ENCODE assay signal across 8 cellular contexts in the genomic region with DNA sequence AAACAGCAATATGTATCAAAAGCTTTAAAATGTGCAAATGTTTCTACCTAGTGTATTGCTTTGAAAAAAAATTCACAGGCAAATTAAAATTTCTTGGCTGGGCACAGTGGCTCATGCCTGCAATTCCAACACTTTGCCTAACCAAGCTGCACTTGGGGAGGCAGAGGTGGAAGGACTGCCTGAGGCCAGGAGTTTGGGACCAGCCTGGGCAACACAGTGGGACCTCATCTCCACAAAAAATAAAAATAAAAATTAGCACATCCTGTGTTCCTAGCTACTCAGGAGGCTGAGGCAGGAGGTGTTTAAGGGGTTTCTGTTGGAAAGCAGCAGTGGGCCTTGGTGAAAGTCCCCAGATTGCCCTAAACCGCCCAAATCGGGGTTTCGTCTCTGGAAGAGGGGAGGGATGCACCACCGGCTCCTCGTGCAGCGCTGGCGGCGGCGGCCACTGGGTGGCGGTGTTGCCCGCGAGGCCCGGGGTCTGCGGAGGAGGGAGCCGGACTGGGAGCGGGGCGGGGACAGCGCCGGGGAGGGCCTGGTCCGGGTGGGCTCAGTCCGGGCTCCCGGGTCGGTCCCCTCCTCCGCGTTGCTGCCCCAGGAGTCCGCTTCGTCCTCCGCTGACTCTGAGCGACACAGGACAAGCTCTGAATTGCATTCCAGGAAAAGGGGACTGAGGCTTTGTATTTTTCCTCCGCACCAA.
DNase-seq lines count a peak whose midpoint lies in the region; ATAC-seq and TF ChIP-seq lines count a peak whose summit lies in the region.

No MANE protein-coding gene starts in this region.

- no peak overlapping the region for H3K27ac Mint-ChIP-seq in activated CD8-positive, alpha-beta T cell treated with anti-CD3 and anti-CD28 coated beads, Interleukin-2, amount 10 ng/mL, durations not matched to agents 7 days and 5 days

- no peaks in the 10 kb centered on the region for H3K36me3 Mint-ChIP-seq in activated CD8-positive, alpha-beta T cell treated with anti-CD3 and anti-CD28 coated beads, Interleukin-2, amount 10 ng/mL, durations not matched to agents 7 days and 5 days (ENCODE audit: low read depth)

- TF ChIP-seq CTCF in epithelial cell of esophagus (IDR thresholded peaks at IDR 0.05; ENCODE audit: insufficient read depth, low read depth, low read length, missing control alignments): peak; percentile 58

- peaks cover 10% of the 10 kb centered on the region for H3K9me3 ChIP-seq in mesodermal cell (ENCODE audit: control insufficient read depth, low read length)

- no peaks in the 10 kb centered on the region for H3K9me3 Mint-ChIP-seq in activated CD8-positive, alpha-beta T cell treated with anti-CD3 and anti-CD28 coated beads, Interleukin-2, amount 10 ng/mL, durations not matched to agents 7 days and 5 days (ENCODE audit: insufficient read depth)

- POLR2A ChIA-PET in activated CD8-positive, alpha-beta T cell treated with anti-CD3 and anti-CD28 coated beads, Interleukin-2, amount 10 ng/mL, durations not matched to agents 7 days and 5 days (lab: Charles Lee): no interaction called here

- in situ Hi-C loops in G401 (cut with HindIII; ENCODE audit: low sequenced_read_pairs): no loop called here

- WGBS in mesodermal cell (ENCODE audit: insufficient coverage in 2 of 2), 2 experiments: 1 to 2% methylated on average over 28 to 30 of the region's 30 CpGs

- no peaks in the 10 kb centered on the region for H3K36me3 ChIP-seq in mesodermal cell (ENCODE audit: control insufficient read depth, insufficient read depth, low read length)

- DNase-seq in G401 (ENCODE audit: low spot score) (peak; percentile 50), M059J (ENCODE audit: low read depth) (peak; percentile 20), epithelial cell of esophagus (ENCODE audit: low read depth) (peak; percentile 20), NCI-H2081 treated with DMSO at 0.1 percent for 48 hours (lab: John Stamatoyannopoulos, UW) (no peak)
- DNase-seq in activated CD8-positive, alpha-beta T cell treated with anti-CD3 and anti-CD28 coated beads, Interleukin-2, amount 10 ng/mL, durations not matched to agents 7 days and 5 days: peak; percentile 63
- DNase-seq in stimulated activated CD8-positive, alpha-beta memory T cell treated with anti-CD3 and anti-CD28 coated beads, Interleukin-2, amount 100 ng/mL, for 1 hour (ENCODE audit: low read depth in 2 of 2): peak; percentile 2 to 11

- H3K4me3 ChIP-seq in epithelial cell of esophagus (ENCODE audit: low read length) (peak overlapping the region; percentile 32), mesodermal cell (ENCODE audit: extremely low read depth, insufficient read depth, low read length, poor library complexity, severe bottlenecking) (peak overlapping the region; percentile 45)

- CTCF ChIA-PET in activated CD8-positive, alpha-beta T cell treated with anti-CD3 and anti-CD28 coated beads, Interleukin-2, amount 10 ng/mL, durations not matched to agents 7 days and 5 days (lab: Charles Lee): interaction anchor here (0.9 to 1.9 kb wide), 5 partner anchors 10 to 166 kb away, joined by 3 to 11 read pairs (median 4); no protein-coding TSS in a partner anchor

- no peak overlapping the region for H3K4me3 Mint-ChIP-seq in activated CD8-positive, alpha-beta T cell treated with anti-CD3 and anti-CD28 coated beads, Interleukin-2, amount 10 ng/mL, durations not matched to agents 7 days and 5 days

- no peak overlapping the region for H3K27ac ChIP-seq in mesodermal cell (ENCODE audit: low read depth, low read length, severe bottlenecking)

- H3K4me1 ChIP-seq in mesodermal cell (ENCODE audit: control insufficient read depth, insufficient read depth, low read length, poor library complexity, severe bottlenecking): peaks cover 8% of the 10 kb centered on the region

- peak; percentile 67 for ATAC-seq in GM21737 (IDR thresholded peaks at IDR 0.05; ENCODE audit: unreplicated experiment)
- peak; percentile 86 for ATAC-seq in activated CD8-positive, alpha-beta T cell treated with anti-CD3 and anti-CD28 coated beads, Interleukin-2, amount 10 ng/mL, durations not matched to agents 7 days and 5 days

- H3K27me3 Mint-ChIP-seq in activated CD8-positive, alpha-beta T cell treated with anti-CD3 and anti-CD28 coated beads, Interleukin-2, amount 10 ng/mL, durations not matched to agents 7 days and 5 days (ENCODE audit: low read depth): peaks cover 8% of the 10 kb centered on the region

- no peaks in the 10 kb centered on the region for H3K4me1 Mint-ChIP-seq in activated CD8-positive, alpha-beta T cell treated with anti-CD3 and anti-CD28 coated beads, Interleukin-2, amount 10 ng/mL, durations not matched to agents 7 days and 5 days (ENCODE audit: low read depth)
